16 cellular contexts compared by ENCODE assay signal in genomic region chr1:182890927-182891610, GRCh38. TPM values are rescaled to one million over a fixed set of nuclear protein-coding genes. Genes with fewer than 3 reads are reported as not detected.
DNase-seq lines count a peak whose midpoint lies in the region; ATAC-seq and TF ChIP-seq lines count a peak whose summit lies in the region.
"Had no signal": no experiment of that assay in that cellular context is flagged by ENCODE, and none has a peak within 500 bp of the region (broad histone marks: within the 10 kb centered on the region; RNA-seq: fewer than 3 reads in every experiment).

No MANE protein-coding gene starts in this region.

- H3K4me1 Mint-ChIP-seq in T-helper 17 cell (peaks cover 10% of the 10 kb centered on the region), neural crest cell (no peaks in the 10 kb centered on the region)
- peaks cover 28% of the 10 kb centered on the region for H3K4me1 Mint-ChIP-seq in CD4-positive, alpha-beta T cell (ENCODE audit: low read depth)

- TF ChIP-seq CTCF in neural crest cell (conservative IDR thresholded peaks at IDR 0.05): no peak
- TF ChIP-seq CTCF in CD4-positive, alpha-beta T cell (IDR thresholded peaks at IDR 0.05): no peak

- intact Hi-C loops in CD4-positive, alpha-beta T cell (cut with DNase I, micrococcal nuclease): no loop called here

- in situ Hi-C loops in G401 (cut with HindIII; ENCODE audit: low sequenced_read_pairs): no loop called here

- H3K4me3 Mint-ChIP-seq in T-helper 17 cell: peak overlapping the region; percentile 28
- peak overlapping the region; percentile 8 for H3K4me3 Mint-ChIP-seq in neural crest cell
- no peak overlapping the region for H3K4me3 Mint-ChIP-seq in CD4-positive, alpha-beta T cell
- H3K4me3 Mint-ChIP-seq: activated CD4-positive, alpha-beta memory T cell treated with anti-CD3 and anti-CD28 coated beads for 36 hours; CD4-positive, CD25-positive, alpha-beta regulatory T cell; H9 had no signal

- POLR2A ChIA-PET in CD4-positive, alpha-beta T cell (lab: Charles Lee): no interaction called here

- CTCF ChIA-PET in CD4-positive, alpha-beta T cell (lab: Charles Lee): no interaction called here

- no peak overlapping the region for H3K27ac ChIP-seq in CD4-positive, alpha-beta T cell (ENCODE audit: low read depth, low read length)
- H3K27ac ChIP-seq: Peyer's patch, sigmoid colon, vagina had no signal

- H3K36me3 Mint-ChIP-seq in T-helper 17 cell (ENCODE audit: low read depth) (peaks cover 5% of the 10 kb centered on the region), neural crest cell (ENCODE audit: low read depth) (peaks cover 17% of the 10 kb centered on the region)
- H3K36me3 Mint-ChIP-seq in CD4-positive, alpha-beta T cell (ENCODE audit: low read depth): peaks cover 43% of the 10 kb centered on the region

- ATAC-seq in T-helper 17 cell: peak; percentile 18
- ATAC-seq in CD4-positive, alpha-beta T cell (ENCODE audit: poor library complexity): no peak
- no peak for ATAC-seq in GM21367 (IDR thresholded peaks at IDR 0.05; ENCODE audit: unreplicated experiment)

- no peaks in the 10 kb centered on the region for H3K9me3 ChIP-seq in T-helper 17 cell (ENCODE audit: control insufficient read depth, low read length, poor library complexity, severe bottlenecking)
- H3K9me3 ChIP-seq in CD4-positive, alpha-beta T cell (ENCODE audit: control insufficient read depth, low read length): no peaks in the 10 kb centered on the region
- H3K9me3 ChIP-seq: Peyer's patch, sigmoid colon, vagina had no signal

- DNase-seq in G401 (ENCODE audit: low spot score): peak; percentile 73
- peak; percentile 58 for DNase-seq in NCI-H2107 (lab: John Stamatoyannopoulos, UW)
- DNase-seq in T-helper 17 cell: no peak
- DNase-seq in neural crest cell (ENCODE audit: low read depth, low spot score): no peak
- DNase-seq in CD4-positive, alpha-beta T cell: no peak
- no peak for DNase-seq in 8988T
- DNase-seq: activated CD4-positive, alpha-beta memory T cell treated with anti-CD3 and anti-CD28 coated beads for 36 hours; CD4-positive, CD25-positive, alpha-beta regulatory T cell; H9; NCI-H446; nucleus accumbens; Peyer's patch; sigmoid colon; stimulated activated naive CD4-positive, alpha-beta T cell had no signal

- H3K27me3 ChIP-seq in CD4-positive, alpha-beta T cell (ENCODE audit: control insufficient read depth, insufficient read depth, low read length): no peaks in the 10 kb centered on the region
- H3K27me3 ChIP-seq: Peyer's patch, sigmoid colon, vagina had no signal

- H3K27ac Mint-ChIP-seq in T-helper 17 cell (peak overlapping the region; percentile 53), neural crest cell (ENCODE audit: unreplicated experiment) (no peak overlapping the region)
- H3K27ac Mint-ChIP-seq in CD4-positive, alpha-beta T cell: no peak overlapping the region
- H3K27ac Mint-ChIP-seq: activated CD4-positive, alpha-beta memory T cell treated with anti-CD3 and anti-CD28 coated beads for 36 hours had no signal

- peaks cover 21% of the 10 kb centered on the region for H3K9me3 Mint-ChIP-seq in neural crest cell
- peaks cover 5% of the 10 kb centered on the region for H3K9me3 Mint-ChIP-seq in CD4-positive, alpha-beta T cell

- no peaks in the 10 kb centered on the region for H3K27me3 Mint-ChIP-seq in T-helper 17 cell
- no peaks in the 10 kb centered on the region for H3K27me3 Mint-ChIP-seq in neural crest cell (ENCODE audit: low read depth)
- H3K27me3 Mint-ChIP-seq in CD4-positive, alpha-beta T cell: no peaks in the 10 kb centered on the region
- H3K27me3 Mint-ChIP-seq: activated CD4-positive, alpha-beta memory T cell treated with anti-CD3 and anti-CD28 coated beads for 36 hours had no signal

RNA-seq across cellular contexts. Expression of gene DHX9, which starts 51.9 kb away (rescaled TPM):
- total RNA-seq in G401 (2014; rRNA removed; shearing (Covaris generic)): 237 and 290 TPM in 2 replicates
- 100 to 1,000 TPM; 273 to 300 TPM for total RNA-seq in T-helper 17 cell
- 404 and 426 TPM in 2 replicates for total RNA-seq in neural crest cell
- 100 to 1,000 TPM; 338 to 353 TPM for total RNA-seq in CD4-positive, alpha-beta T cell

Comparison
In these comparisons a context has a peak if more than half of its experiments do, and no peak if none do; other contexts are left out.
1. DNase-seq: peak in G401 (single experiment) and NCI-H2107 (single experiment); none in T-helper 17 cell (0 of 3), neural crest cell (single experiment), CD4-positive, alpha-beta T cell (0 of 10) and 8988T (single experiment).